In the genomic region with DNA sequence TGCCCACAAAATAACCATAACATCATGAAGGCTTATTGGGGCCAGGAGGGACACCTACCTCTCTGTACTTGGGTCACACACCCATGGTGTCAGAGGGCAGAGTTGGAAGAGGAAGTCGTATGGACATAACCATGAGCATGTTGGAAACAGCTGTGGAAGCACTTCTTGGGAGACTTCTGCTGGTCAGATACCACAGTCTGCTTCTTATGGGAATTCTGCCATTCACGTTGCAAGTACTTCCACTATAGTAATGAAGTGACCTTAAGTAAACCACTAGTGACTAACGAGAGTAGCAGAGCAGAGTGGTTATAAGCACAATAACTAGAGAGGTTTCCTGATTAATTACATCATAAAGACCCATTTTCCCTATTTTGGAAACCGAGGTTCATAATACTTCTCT, we compare ENCODE assay signal across 12 cellular contexts.
"Had no signal": no experiment of that assay in that cellular context is flagged by ENCODE, and none has a peak within 500 bp of the region (broad histone marks: within the 10 kb centered on the region; RNA-seq: fewer than 3 reads in every experiment).

No MANE protein-coding gene starts in this region.

- DNase-seq: activated CD4-positive, alpha-beta T cell treated with anti-CD3 and anti-CD28 coated beads for 48 hours; activated CD8-positive, alpha-beta T cell treated with anti-CD3 and anti-CD28 coated beads, Interleukin-2, amount 10 ng/mL, durations not matched to agents 7 days and 5 days; activated naive CD4-positive, alpha-beta T cell treated with anti-CD3 and anti-CD28 coated beads, Interleukin-2, amount 50 U/mL, for 16 hours; amniotic stem cell; kidney; mesendoderm; stimulated activated CD4-positive, alpha-beta T cell treated with anti-CD3 and anti-CD28 coated beads, Interleukin-2, amount 100 ng/mL, for 48 hours; stimulated activated naive CD8-positive, alpha-beta T cell treated with anti-CD3 and anti-CD28 coated beads, Interleukin-15, Interleukin-2, amounts not matched to agents 100 U/mL and 50 U/mL, for 24 hours; T-cell; T1000 had no signal

- H3K4me2 ChIP-seq: hepatocyte had no signal

- H3K9me3 ChIP-seq: suprapubic skin had no signal

- H3K4me1 ChIP-seq: suprapubic skin had no signal

- H3K36me3 ChIP-seq: suprapubic skin had no signal

- H3K27me3 ChIP-seq: hepatocyte, suprapubic skin had no signal

- ATAC-seq: activated CD8-positive, alpha-beta T cell treated with anti-CD3 and anti-CD28 coated beads, Interleukin-2, amount 10 ng/mL, durations not matched to agents 7 days and 5 days; stimulated activated naive CD8-positive, alpha-beta T cell treated with anti-CD3 and anti-CD28 coated beads, Interleukin-15, Interleukin-2, amounts not matched to agents 100 U/mL and 50 U/mL, for 24 hours; T-cell had no signal

- H3K27ac ChIP-seq: hepatocyte, suprapubic skin had no signal

- H2AFZ ChIP-seq: hepatocyte had no signal

- H3K4me3 ChIP-seq: hepatocyte, suprapubic skin had no signal

- H3K79me2 ChIP-seq: hepatocyte had no signal
